In genomic region chr11:125454047-125454446, GRCh38 we compare ENCODE assay signal across 21 cellular contexts.
"Had no signal": no experiment of that assay in that cellular context is flagged by ENCODE, and none has a peak within 500 bp of the region (broad histone marks: within the 10 kb centered on the region; RNA-seq: fewer than 3 reads in every experiment).

No MANE protein-coding gene starts in this region.

- H3K27ac ChIP-seq: esophagus muscularis mucosa, lower lobe of right lung, upper lobe of right lung had no signal

- ATAC-seq: activated T-cell treated with anti-CD3 and anti-CD28 coated beads, Interleukin-2, amount 50 U/mL, for 4 hours; left lobe of liver; lower lobe of right lung; sciatic nerve; stimulated activated naive B cell treated with anti-CD40 and anti-IgM and Interleukin-4, amounts not matched to agents 10 μg/mL and 1 μg/mL and 100 μg/mL, for 72 hours; upper lobe of right lung; WTC11 had no signal

- H3K9me3 Mint-ChIP-seq: activated naive CD8-positive, alpha-beta T cell treated with anti-CD3 and anti-CD28 coated beads for 36 hours; activated T-cell treated with anti-CD3 and anti-CD28 coated beads, Interleukin-2, amount 50 U/mL, for 4 hours; dendritic cell treated with granulocyte-macrophage colony-stimulating factor and Interleukin-4, amounts not matched to agents 40 ng/mL and 50 ng/mL, for 4 days; naive B cell; stimulated activated naive B cell treated with anti-CD40 and anti-IgM and Interleukin-4, amounts not matched to agents 10 μg/mL and 1 μg/mL and 100 μg/mL, for 72 hours; WTC11 had no signal

- H3K36me3 Mint-ChIP-seq: activated naive CD8-positive, alpha-beta T cell treated with anti-CD3 and anti-CD28 coated beads for 36 hours; naive B cell; stimulated activated naive B cell treated with anti-CD40 and anti-IgM and Interleukin-4, amounts not matched to agents 10 μg/mL and 1 μg/mL and 100 μg/mL, for 72 hours; WTC11 had no signal

- H3K27me3 Mint-ChIP-seq: activated naive CD8-positive, alpha-beta T cell treated with anti-CD3 and anti-CD28 coated beads for 36 hours; dendritic cell treated with granulocyte-macrophage colony-stimulating factor and Interleukin-4, amounts not matched to agents 40 ng/mL and 50 ng/mL, for 4 days had no signal

- H3K4me3 Mint-ChIP-seq: activated naive CD8-positive, alpha-beta T cell treated with anti-CD3 and anti-CD28 coated beads for 36 hours; activated T-cell treated with anti-CD3 and anti-CD28 coated beads, Interleukin-2, amount 50 U/mL, for 4 hours; dendritic cell treated with granulocyte-macrophage colony-stimulating factor and Interleukin-4, amounts not matched to agents 40 ng/mL and 50 ng/mL, for 4 days; naive B cell; stimulated activated naive B cell treated with anti-CD40 and anti-IgM and Interleukin-4, amounts not matched to agents 10 μg/mL and 1 μg/mL and 100 μg/mL, for 72 hours; WTC11 had no signal

- DNase-seq: activated CD8-positive, alpha-beta memory T cell treated with anti-CD3 and anti-CD28 coated beads, Interleukin-2, amount 50 U/mL, for 48 hours; activated naive CD4-positive, alpha-beta T cell treated with Interleukin-2 at 50 U/mL for 16 hours; activated naive CD8-positive, alpha-beta T cell treated with anti-CD3 and anti-CD28 coated beads for 36 hours; activated T-cell treated with anti-CD3 and anti-CD28 coated beads, Interleukin-2, amount 50 U/mL, for 4 hours; effector memory CD4-positive, alpha-beta T cell; hippocampal formation; lower lobe of right lung; naive B cell; occipital lobe; posterior cingulate gyrus; small intestine; stimulated activated CD4-positive, alpha-beta T cell treated with anti-CD3 and anti-CD28 coated beads, Interleukin-15, amount 100 ng/mL, for 24 hours; stimulated activated CD8-positive, alpha-beta memory T cell treated with anti-CD3 and anti-CD28 coated beads, Interleukin-4, amount 100 ng/mL, for 48 hours; stimulated activated naive B cell treated with anti-CD40 and anti-IgM and Interleukin-4, amounts not matched to agents 10 μg/mL and 1 μg/mL and 100 μg/mL, for 72 hours; T-helper 9 cell; upper lobe of right lung had no signal

- H3K27ac Mint-ChIP-seq: activated naive CD8-positive, alpha-beta T cell treated with anti-CD3 and anti-CD28 coated beads for 36 hours; dendritic cell treated with granulocyte-macrophage colony-stimulating factor and Interleukin-4, amounts not matched to agents 40 ng/mL and 50 ng/mL, for 4 days; stimulated activated naive B cell treated with anti-CD40 and anti-IgM and Interleukin-4, amounts not matched to agents 10 μg/mL and 1 μg/mL and 100 μg/mL, for 72 hours; WTC11 had no signal
